Comparison of ENCODE assay signal across 1 cellular context in the genomic region with DNA sequence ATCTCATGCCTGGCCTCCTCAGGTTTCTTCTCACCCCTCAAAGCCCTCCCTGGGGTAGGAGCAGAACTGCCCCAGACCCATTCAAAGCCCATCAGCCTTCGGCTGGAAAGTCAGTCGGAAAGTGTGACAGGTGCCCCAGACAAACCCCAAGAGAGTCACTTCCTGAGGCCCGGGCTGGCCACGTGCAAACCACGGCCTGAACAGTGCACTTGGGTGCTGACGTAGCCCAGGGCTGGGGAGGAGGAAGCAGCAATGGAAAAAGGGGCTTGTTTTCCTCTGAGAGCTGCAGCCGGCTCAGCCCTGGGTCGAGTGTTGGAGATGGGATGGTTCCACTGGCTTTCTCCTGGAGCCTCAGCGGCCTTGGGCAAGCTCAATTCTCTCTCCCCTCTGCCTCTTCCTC.
TF ChIP-seq lines count a peak whose summit lies in the region.

No MANE protein-coding gene starts in this region.

TF ChIP-seq in K562, 482 proteins besides CTCF, POLR2A, EP300 and RAD21 (continued from another document):
- TF ChIP-seq, protein P1, sequence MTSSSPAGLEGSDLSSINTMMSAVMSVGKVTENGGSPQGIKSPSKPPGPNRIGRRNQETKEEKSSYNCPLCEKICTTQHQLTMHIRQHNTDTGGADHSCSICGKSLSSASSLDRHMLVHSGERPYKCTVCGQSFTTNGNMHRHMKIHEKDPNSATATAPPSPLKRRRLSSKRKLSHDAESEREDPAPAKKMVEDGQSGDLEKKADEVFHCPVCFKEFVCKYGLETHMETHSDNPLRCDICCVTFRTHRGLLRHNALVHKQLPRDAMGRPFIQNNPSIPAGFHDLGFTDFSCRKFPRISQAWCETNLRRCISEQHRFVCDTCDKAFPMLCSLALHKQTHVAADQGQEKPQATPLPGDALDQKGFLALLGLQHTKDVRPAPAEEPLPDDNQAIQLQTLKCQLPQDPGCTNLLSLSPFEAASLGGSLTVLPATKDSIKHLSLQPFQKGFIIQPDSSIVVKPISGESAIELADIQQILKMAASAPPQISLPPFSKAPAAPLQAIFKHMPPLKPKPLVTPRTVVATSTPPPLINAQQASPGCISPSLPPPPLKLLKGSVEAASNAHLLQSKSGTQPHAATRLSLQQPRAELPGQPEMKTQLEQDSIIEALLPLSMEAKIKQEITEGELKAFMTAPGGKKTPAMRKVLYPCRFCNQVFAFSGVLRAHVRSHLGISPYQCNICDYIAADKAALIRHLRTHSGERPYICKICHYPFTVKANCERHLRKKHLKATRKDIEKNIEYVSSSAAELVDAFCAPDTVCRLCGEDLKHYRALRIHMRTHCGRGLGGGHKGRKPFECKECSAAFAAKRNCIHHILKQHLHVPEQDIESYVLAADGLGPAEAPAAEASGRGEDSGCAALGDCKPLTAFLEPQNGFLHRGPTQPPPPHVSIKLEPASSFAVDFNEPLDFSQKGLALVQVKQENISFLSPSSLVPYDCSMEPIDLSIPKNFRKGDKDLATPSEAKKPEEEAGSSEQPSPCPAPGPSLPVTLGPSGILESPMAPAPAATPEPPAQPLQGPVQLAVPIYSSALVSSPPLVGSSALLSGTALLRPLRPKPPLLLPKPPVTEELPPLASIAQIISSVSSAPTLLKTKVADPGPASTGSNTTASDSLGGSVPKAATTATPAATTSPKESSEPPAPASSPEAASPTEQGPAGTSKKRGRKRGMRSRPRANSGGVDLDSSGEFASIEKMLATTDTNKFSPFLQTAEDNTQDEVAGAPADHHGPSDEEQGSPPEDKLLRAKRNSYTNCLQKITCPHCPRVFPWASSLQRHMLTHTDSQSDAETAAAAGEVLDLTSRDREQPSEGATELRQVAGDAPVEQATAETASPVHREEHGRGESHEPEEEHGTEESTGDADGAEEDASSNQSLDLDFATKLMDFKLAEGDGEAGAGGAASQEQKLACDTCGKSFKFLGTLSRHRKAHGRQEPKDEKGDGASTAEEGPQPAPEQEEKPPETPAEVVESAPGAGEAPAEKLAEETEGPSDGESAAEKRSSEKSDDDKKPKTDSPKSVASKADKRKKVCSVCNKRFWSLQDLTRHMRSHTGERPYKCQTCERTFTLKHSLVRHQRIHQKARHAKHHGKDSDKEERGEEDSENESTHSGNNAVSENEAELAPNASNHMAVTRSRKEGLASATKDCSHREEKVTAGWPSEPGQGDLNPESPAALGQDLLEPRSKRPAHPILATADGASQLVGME (CRISPR knock-in tag; IDR thresholded peaks at IDR 0.05): no peak
- no peak for TF ChIP-seq OTX1 (CRISPR knock-in tag; IDR thresholded peaks at IDR 0.05)
- TF ChIP-seq, protein P2, sequence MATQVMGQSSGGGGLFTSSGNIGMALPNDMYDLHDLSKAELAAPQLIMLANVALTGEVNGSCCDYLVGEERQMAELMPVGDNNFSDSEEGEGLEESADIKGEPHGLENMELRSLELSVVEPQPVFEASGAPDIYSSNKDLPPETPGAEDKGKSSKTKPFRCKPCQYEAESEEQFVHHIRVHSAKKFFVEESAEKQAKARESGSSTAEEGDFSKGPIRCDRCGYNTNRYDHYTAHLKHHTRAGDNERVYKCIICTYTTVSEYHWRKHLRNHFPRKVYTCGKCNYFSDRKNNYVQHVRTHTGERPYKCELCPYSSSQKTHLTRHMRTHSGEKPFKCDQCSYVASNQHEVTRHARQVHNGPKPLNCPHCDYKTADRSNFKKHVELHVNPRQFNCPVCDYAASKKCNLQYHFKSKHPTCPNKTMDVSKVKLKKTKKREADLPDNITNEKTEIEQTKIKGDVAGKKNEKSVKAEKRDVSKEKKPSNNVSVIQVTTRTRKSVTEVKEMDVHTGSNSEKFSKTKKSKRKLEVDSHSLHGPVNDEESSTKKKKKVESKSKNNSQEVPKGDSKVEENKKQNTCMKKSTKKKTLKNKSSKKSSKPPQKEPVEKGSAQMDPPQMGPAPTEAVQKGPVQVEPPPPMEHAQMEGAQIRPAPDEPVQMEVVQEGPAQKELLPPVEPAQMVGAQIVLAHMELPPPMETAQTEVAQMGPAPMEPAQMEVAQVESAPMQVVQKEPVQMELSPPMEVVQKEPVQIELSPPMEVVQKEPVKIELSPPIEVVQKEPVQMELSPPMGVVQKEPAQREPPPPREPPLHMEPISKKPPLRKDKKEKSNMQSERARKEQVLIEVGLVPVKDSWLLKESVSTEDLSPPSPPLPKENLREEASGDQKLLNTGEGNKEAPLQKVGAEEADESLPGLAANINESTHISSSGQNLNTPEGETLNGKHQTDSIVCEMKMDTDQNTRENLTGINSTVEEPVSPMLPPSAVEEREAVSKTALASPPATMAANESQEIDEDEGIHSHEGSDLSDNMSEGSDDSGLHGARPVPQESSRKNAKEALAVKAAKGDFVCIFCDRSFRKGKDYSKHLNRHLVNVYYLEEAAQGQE (CRISPR knock-in tag; IDR thresholded peaks at IDR 0.05; ENCODE audit: low read depth): peak; percentile 53; the same call in 1 of the 2 replicates
- TF ChIP-seq ATF7 (IDR thresholded peaks at IDR 0.05): no peak
- 0 out of 2 replicates have a peak, but pooled peaks have one; percentile 28 for TF ChIP-seq ZBTB17 (CRISPR knock-in tag; IDR thresholded peaks at IDR 0.05)
- TF ChIP-seq ZNF583 (CRISPR knock-in tag; IDR thresholded peaks at IDR 0.05): 0 out of 2 replicates have a peak, but pooled peaks have one; percentile 29
- 0 out of 2 replicates have a peak, but pooled peaks have one; percentile 39 for TF ChIP-seq SMAD4 (CRISPR knock-in tag; conservative IDR thresholded peaks at IDR 0.05)
- TF ChIP-seq, protein P3, sequence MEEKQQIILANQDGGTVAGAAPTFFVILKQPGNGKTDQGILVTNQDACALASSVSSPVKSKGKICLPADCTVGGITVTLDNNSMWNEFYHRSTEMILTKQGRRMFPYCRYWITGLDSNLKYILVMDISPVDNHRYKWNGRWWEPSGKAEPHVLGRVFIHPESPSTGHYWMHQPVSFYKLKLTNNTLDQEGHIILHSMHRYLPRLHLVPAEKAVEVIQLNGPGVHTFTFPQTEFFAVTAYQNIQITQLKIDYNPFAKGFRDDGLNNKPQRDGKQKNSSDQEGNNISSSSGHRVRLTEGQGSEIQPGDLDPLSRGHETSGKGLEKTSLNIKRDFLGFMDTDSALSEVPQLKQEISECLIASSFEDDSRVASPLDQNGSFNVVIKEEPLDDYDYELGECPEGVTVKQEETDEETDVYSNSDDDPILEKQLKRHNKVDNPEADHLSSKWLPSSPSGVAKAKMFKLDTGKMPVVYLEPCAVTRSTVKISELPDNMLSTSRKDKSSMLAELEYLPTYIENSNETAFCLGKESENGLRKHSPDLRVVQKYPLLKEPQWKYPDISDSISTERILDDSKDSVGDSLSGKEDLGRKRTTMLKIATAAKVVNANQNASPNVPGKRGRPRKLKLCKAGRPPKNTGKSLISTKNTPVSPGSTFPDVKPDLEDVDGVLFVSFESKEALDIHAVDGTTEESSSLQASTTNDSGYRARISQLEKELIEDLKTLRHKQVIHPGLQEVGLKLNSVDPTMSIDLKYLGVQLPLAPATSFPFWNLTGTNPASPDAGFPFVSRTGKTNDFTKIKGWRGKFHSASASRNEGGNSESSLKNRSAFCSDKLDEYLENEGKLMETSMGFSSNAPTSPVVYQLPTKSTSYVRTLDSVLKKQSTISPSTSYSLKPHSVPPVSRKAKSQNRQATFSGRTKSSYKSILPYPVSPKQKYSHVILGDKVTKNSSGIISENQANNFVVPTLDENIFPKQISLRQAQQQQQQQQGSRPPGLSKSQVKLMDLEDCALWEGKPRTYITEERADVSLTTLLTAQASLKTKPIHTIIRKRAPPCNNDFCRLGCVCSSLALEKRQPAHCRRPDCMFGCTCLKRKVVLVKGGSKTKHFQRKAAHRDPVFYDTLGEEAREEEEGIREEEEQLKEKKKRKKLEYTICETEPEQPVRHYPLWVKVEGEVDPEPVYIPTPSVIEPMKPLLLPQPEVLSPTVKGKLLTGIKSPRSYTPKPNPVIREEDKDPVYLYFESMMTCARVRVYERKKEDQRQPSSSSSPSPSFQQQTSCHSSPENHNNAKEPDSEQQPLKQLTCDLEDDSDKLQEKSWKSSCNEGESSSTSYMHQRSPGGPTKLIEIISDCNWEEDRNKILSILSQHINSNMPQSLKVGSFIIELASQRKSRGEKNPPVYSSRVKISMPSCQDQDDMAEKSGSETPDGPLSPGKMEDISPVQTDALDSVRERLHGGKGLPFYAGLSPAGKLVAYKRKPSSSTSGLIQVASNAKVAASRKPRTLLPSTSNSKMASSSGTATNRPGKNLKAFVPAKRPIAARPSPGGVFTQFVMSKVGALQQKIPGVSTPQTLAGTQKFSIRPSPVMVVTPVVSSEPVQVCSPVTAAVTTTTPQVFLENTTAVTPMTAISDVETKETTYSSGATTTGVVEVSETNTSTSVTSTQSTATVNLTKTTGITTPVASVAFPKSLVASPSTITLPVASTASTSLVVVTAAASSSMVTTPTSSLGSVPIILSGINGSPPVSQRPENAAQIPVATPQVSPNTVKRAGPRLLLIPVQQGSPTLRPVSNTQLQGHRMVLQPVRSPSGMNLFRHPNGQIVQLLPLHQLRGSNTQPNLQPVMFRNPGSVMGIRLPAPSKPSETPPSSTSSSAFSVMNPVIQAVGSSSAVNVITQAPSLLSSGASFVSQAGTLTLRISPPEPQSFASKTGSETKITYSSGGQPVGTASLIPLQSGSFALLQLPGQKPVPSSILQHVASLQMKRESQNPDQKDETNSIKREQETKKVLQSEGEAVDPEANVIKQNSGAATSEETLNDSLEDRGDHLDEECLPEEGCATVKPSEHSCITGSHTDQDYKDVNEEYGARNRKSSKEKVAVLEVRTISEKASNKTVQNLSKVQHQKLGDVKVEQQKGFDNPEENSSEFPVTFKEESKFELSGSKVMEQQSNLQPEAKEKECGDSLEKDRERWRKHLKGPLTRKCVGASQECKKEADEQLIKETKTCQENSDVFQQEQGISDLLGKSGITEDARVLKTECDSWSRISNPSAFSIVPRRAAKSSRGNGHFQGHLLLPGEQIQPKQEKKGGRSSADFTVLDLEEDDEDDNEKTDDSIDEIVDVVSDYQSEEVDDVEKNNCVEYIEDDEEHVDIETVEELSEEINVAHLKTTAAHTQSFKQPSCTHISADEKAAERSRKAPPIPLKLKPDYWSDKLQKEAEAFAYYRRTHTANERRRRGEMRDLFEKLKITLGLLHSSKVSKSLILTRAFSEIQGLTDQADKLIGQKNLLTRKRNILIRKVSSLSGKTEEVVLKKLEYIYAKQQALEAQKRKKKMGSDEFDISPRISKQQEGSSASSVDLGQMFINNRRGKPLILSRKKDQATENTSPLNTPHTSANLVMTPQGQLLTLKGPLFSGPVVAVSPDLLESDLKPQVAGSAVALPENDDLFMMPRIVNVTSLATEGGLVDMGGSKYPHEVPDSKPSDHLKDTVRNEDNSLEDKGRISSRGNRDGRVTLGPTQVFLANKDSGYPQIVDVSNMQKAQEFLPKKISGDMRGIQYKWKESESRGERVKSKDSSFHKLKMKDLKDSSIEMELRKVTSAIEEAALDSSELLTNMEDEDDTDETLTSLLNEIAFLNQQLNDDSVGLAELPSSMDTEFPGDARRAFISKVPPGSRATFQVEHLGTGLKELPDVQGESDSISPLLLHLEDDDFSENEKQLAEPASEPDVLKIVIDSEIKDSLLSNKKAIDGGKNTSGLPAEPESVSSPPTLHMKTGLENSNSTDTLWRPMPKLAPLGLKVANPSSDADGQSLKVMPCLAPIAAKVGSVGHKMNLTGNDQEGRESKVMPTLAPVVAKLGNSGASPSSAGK (IDR thresholded peaks at IDR 0.05): peak; percentile 64; the same call in 1 of the 2 replicates
- TF ChIP-seq, protein P4, sequence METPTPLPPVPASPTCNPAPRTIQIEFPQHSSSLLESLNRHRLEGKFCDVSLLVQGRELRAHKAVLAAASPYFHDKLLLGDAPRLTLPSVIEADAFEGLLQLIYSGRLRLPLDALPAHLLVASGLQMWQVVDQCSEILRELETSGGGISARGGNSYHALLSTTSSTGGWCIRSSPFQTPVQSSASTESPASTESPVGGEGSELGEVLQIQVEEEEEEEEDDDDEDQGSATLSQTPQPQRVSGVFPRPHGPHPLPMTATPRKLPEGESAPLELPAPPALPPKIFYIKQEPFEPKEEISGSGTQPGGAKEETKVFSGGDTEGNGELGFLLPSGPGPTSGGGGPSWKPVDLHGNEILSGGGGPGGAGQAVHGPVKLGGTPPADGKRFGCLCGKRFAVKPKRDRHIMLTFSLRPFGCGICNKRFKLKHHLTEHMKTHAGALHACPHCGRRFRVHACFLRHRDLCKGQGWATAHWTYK (CRISPR knock-in tag; IDR thresholded peaks at IDR 0.05): peak; percentile 66; the same call in 1 of the 2 replicates
- TF ChIP-seq, protein P5, sequence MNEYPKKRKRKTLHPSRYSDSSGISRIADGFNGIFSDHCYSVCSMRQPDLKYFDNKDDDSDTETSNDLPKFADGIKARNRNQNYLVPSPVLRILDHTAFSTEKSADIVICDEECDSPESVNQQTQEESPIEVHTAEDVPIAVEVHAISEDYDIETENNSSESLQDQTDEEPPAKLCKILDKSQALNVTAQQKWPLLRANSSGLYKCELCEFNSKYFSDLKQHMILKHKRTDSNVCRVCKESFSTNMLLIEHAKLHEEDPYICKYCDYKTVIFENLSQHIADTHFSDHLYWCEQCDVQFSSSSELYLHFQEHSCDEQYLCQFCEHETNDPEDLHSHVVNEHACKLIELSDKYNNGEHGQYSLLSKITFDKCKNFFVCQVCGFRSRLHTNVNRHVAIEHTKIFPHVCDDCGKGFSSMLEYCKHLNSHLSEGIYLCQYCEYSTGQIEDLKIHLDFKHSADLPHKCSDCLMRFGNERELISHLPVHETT (CRISPR knock-in tag; conservative IDR thresholded peaks at IDR 0.05 in 1 of 2, IDR thresholded peaks at IDR 0.05 in 1 of 2): peak in 1 of 2 experiments; percentile 21; a peak in 1 of 4 replicates
- TF ChIP-seq PTRF (tag; IDR thresholded peaks at IDR 0.05): no peak
